ENCODE assay signal across 31 cellular contexts in the genomic region with DNA sequence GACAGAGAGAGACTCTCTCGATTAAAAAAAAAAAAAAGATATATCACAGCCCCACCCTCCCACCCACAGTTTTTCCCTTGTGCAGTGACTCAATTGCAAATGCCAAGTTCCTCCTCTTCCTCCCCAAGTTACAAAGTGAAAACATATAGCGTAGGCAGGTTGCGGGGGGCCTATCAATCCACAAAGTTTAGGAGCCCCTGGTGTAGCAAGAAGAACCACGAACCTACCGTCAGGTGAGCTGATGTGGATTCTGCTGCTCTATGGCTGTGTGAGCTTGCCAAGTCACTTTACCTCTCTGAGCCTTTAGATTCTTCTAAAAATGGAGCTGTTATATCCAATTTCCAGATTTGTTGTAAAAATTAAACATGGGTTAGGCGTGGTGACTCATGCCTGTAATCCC. TPM values are rescaled to one million over a fixed set of nuclear protein-coding genes. Genes with fewer than 3 reads are reported as not detected.
A peak's percentile ranks its signal among the peaks of the same experiment; 100 is the strongest.
DNase-seq lines count a peak whose midpoint lies in the region; ATAC-seq and TF ChIP-seq lines count a peak whose summit lies in the region.
"Had no signal": no experiment of that assay in that cellular context is flagged by ENCODE, and none has a peak within 500 bp of the region (broad histone marks: within the 10 kb centered on the region; RNA-seq: fewer than 3 reads in every experiment).

No MANE protein-coding gene starts in this region.

- no peak overlapping the region for H2AFZ ChIP-seq in MM.1S (ENCODE audit: low read length)

- H4K20me1 ChIP-seq in MM.1S (ENCODE audit: insufficient read depth, low read length), result no peaks in the 10 kb centered on the region
- H4K20me1 ChIP-seq: BLaER1 treated with 17β-estradiol and CSF1 and Interleukin-3, amounts not matched to agents 10 nM and 100 nM had no signal

- no peaks in the 10 kb centered on the region for H3K27me3 ChIP-seq in MM.1S (replicated peaks; ENCODE audit: insufficient read depth, low read length)
- H3K27me3 ChIP-seq: adrenal gland; BLaER1 treated with 17β-estradiol and CSF1 and Interleukin-3, amounts not matched to agents 10 nM and 100 nM; suprapubic skin had no signal

- H3K27ac ChIP-seq in MM.1S (ENCODE audit: low read length), result no peak overlapping the region
- H3K27ac ChIP-seq: 22Rv1, adrenal gland, HL-60, suprapubic skin had no signal

- H3K36me3 ChIP-seq in MM.1S (replicated peaks; ENCODE audit: insufficient read depth, low read length), result no peaks in the 10 kb centered on the region
- H3K36me3 ChIP-seq: adrenal gland; BLaER1 treated with 17β-estradiol and CSF1 and Interleukin-3, amounts not matched to agents 10 nM and 100 nM; suprapubic skin had no signal

- no peak overlapping the region for H3K4me3 ChIP-seq in MM.1S (ENCODE audit: low read length)
- H3K4me3 ChIP-seq: adrenal gland; BLaER1 treated with 17β-estradiol and CSF1 and Interleukin-3, amounts not matched to agents 10 nM and 100 nM; suprapubic skin had no signal

- no peaks in the 10 kb centered on the region for H3K9me3 Mint-ChIP-seq in T-helper 2 cell treated with Interferon-gamma antibody and Interleukin-4, amounts not matched to agents 5 μg/mL and 100 μg/mL, for 36 hours
- H3K9me3 Mint-ChIP-seq in activated naive CD4-positive, alpha-beta T cell treated with anti-CD3 and anti-CD28 coated beads, Interleukin-2, amount 50 U/mL, for 72 hours, result no peaks in the 10 kb centered on the region
- no peaks in the 10 kb centered on the region for H3K9me3 Mint-ChIP-seq in activated T-helper 17 cell treated with anti-CD3 and anti-CD28 coated beads, Interleukin-2, amount 50 U/mL, for 72 hours
- no peaks in the 10 kb centered on the region for H3K9me3 Mint-ChIP-seq in stimulated activated naive B cell treated with anti-CD40 and anti-IgM and Interleukin-4, amounts not matched to agents 10 μg/mL and 1 μg/mL and 100 μg/mL, for 72 hours
- H3K9me3 Mint-ChIP-seq: effector memory CD8-positive, alpha-beta T cell; H9; natural killer cell treated with Interleukin-12 subunit alpha and Interleukin-12 subunit beta and Interleukin-15 and Interleukin-18, amount 100 ng/mL, for 72 hours; WTC11 had no signal

- peaks cover 14% of the 10 kb centered on the region; the same call in 1 of the 2 replicates for H3F3A ChIP-seq in MM.1S (ENCODE audit: insufficient read depth, low read length)

- H3K27ac Mint-ChIP-seq in T-helper 2 cell treated with Interferon-gamma antibody and Interleukin-4, amounts not matched to agents 5 μg/mL and 100 μg/mL, for 36 hours, result no peak overlapping the region
- H3K27ac Mint-ChIP-seq in activated naive CD4-positive, alpha-beta T cell treated with anti-CD3 and anti-CD28 coated beads, Interleukin-2, amount 50 U/mL, for 72 hours, result peak overlapping the region; percentile 75 to 91
- peak overlapping the region; percentile 65 for H3K27ac Mint-ChIP-seq in activated T-helper 17 cell treated with anti-CD3 and anti-CD28 coated beads, Interleukin-2, amount 50 U/mL, for 72 hours
- H3K27ac Mint-ChIP-seq in stimulated activated naive B cell treated with anti-CD40 and anti-IgM and Interleukin-4, amounts not matched to agents 10 μg/mL and 1 μg/mL and 100 μg/mL, for 72 hours, result peak overlapping the region; percentile 47
- H3K27ac Mint-ChIP-seq: effector memory CD8-positive, alpha-beta T cell; H9; WTC11 had no signal

- H3K79me2 ChIP-seq in MM.1S (ENCODE audit: low read length), result no peaks in the 10 kb centered on the region

- no peak overlapping the region for H3K4me2 ChIP-seq in MM.1S (ENCODE audit: low read depth, low read length)

- peaks cover 9% of the 10 kb centered on the region for H3K4me1 Mint-ChIP-seq in T-helper 2 cell treated with Interferon-gamma antibody and Interleukin-4, amounts not matched to agents 5 μg/mL and 100 μg/mL, for 36 hours (ENCODE audit: low read depth)
- peaks cover 12% of the 10 kb centered on the region for H3K4me1 Mint-ChIP-seq in activated T-helper 17 cell treated with anti-CD3 and anti-CD28 coated beads, Interleukin-2, amount 50 U/mL, for 72 hours
- peaks cover 4 to 11% of the 10 kb centered on the region in 2 donors for H3K4me1 Mint-ChIP-seq in stimulated activated naive B cell treated with anti-CD40 and anti-IgM and Interleukin-4, amounts not matched to agents 10 μg/mL and 1 μg/mL and 100 μg/mL, for 72 hours
- H3K4me1 Mint-ChIP-seq: WTC11 had no signal

- H3K27me3 Mint-ChIP-seq in T-helper 2 cell treated with Interferon-gamma antibody and Interleukin-4, amounts not matched to agents 5 μg/mL and 100 μg/mL, for 36 hours (ENCODE audit: low read depth), result no peaks in the 10 kb centered on the region
- H3K27me3 Mint-ChIP-seq in activated T-helper 17 cell treated with anti-CD3 and anti-CD28 coated beads, Interleukin-2, amount 50 U/mL, for 72 hours, result peaks cover 6% of the 10 kb centered on the region
- peaks cover 10 to 12% of the 10 kb centered on the region in 2 donors for H3K27me3 Mint-ChIP-seq in stimulated activated naive B cell treated with anti-CD40 and anti-IgM and Interleukin-4, amounts not matched to agents 10 μg/mL and 1 μg/mL and 100 μg/mL, for 72 hours

- peak; percentile 53 to 60 for ATAC-seq in activated naive CD4-positive, alpha-beta T cell treated with anti-CD3 and anti-CD28 coated beads, Interleukin-2, amount 50 U/mL, for 72 hours
- ATAC-seq in activated T-helper 17 cell treated with anti-CD3 and anti-CD28 coated beads, Interleukin-2, amount 50 U/mL, for 72 hours (replicated peaks), result peak; percentile 46
- ATAC-seq in stimulated activated naive B cell treated with anti-CD40 and anti-IgM and Interleukin-4, amounts not matched to agents 10 μg/mL and 1 μg/mL and 100 μg/mL, for 72 hours (replicated peaks), result no peak
- ATAC-seq: effector memory CD8-positive, alpha-beta T cell; left colon; natural killer cell treated with Interleukin-12 subunit alpha and Interleukin-12 subunit beta and Interleukin-15 and Interleukin-18, amount 100 ng/mL, for 72 hours; WTC11 had no signal

- no peaks in the 10 kb centered on the region for H3K9me2 ChIP-seq in MM.1S (replicated peaks; ENCODE audit: insufficient read depth, low read length)

- H3K36me3 Mint-ChIP-seq in T-helper 2 cell treated with Interferon-gamma antibody and Interleukin-4, amounts not matched to agents 5 μg/mL and 100 μg/mL, for 36 hours (ENCODE audit: low read depth), result no peaks in the 10 kb centered on the region
- no peaks in the 10 kb centered on the region for H3K36me3 Mint-ChIP-seq in activated naive CD4-positive, alpha-beta T cell treated with anti-CD3 and anti-CD28 coated beads, Interleukin-2, amount 50 U/mL, for 72 hours
- H3K36me3 Mint-ChIP-seq in activated T-helper 17 cell treated with anti-CD3 and anti-CD28 coated beads, Interleukin-2, amount 50 U/mL, for 72 hours (ENCODE audit: low read depth), result no peaks in the 10 kb centered on the region
- no peaks in the 10 kb centered on the region for H3K36me3 Mint-ChIP-seq in stimulated activated naive B cell treated with anti-CD40 and anti-IgM and Interleukin-4, amounts not matched to agents 10 μg/mL and 1 μg/mL and 100 μg/mL, for 72 hours
- H3K36me3 Mint-ChIP-seq: natural killer cell treated with Interleukin-12 subunit alpha and Interleukin-12 subunit beta and Interleukin-15 and Interleukin-18, amount 100 ng/mL, for 72 hours; WTC11 had no signal

- H3K9ac ChIP-seq in MM.1S (ENCODE audit: low read length), result no peak overlapping the region
- H3K9ac ChIP-seq: BLaER1 treated with 17β-estradiol and CSF1 and Interleukin-3, amounts not matched to agents 10 nM and 100 nM had no signal

- H3K9me3 ChIP-seq in MM.1S (replicated peaks; ENCODE audit: insufficient read depth, low read length), result no peaks in the 10 kb centered on the region
- H3K9me3 ChIP-seq: adrenal gland; BLaER1 treated with 17β-estradiol and CSF1 and Interleukin-3, amounts not matched to agents 10 nM and 100 nM; Caco-2; suprapubic skin had no signal

- H3K4me3 Mint-ChIP-seq in T-helper 2 cell treated with Interferon-gamma antibody and Interleukin-4, amounts not matched to agents 5 μg/mL and 100 μg/mL, for 36 hours, result peak overlapping the region; percentile 50
- peak overlapping the region; percentile 64 for H3K4me3 Mint-ChIP-seq in activated T-helper 17 cell treated with anti-CD3 and anti-CD28 coated beads, Interleukin-2, amount 50 U/mL, for 72 hours
- no peak overlapping the region for H3K4me3 Mint-ChIP-seq in stimulated activated naive B cell treated with anti-CD40 and anti-IgM and Interleukin-4, amounts not matched to agents 10 μg/mL and 1 μg/mL and 100 μg/mL, for 72 hours
- H3K4me3 Mint-ChIP-seq: effector memory CD8-positive, alpha-beta T cell; H9; natural killer cell treated with Interleukin-12 subunit alpha and Interleukin-12 subunit beta and Interleukin-15 and Interleukin-18, amount 100 ng/mL, for 72 hours; WTC11 had no signal

- peak; percentile 38 for DNase-seq in T-helper 2 cell treated with Interferon-gamma antibody and Interleukin-4, amounts not matched to agents 5 μg/mL and 100 μg/mL, for 36 hours (ENCODE audit: low spot score)
- DNase-seq in T-helper 2 cell, result no peak
- no peak for DNase-seq in activated naive CD4-positive, alpha-beta T cell treated with anti-CD3 and anti-CD28 coated beads, Interleukin-2, amount 50 U/mL, for 72 hours (ENCODE audit: low spot score in 2 of 2)
- no peak for DNase-seq in activated naive CD4-positive, alpha-beta T cell (lab: John Stamatoyannopoulos, UW)
- DNase-seq in stimulated activated naive B cell treated with anti-CD40 and anti-IgM and Interleukin-4, amounts not matched to agents 10 μg/mL and 1 μg/mL and 100 μg/mL, for 72 hours, result no peak
- no peak for DNase-seq in midbrain (lab: John Stamatoyannopoulos, UW)
- no peak for DNase-seq in MM.1S
- DNase-seq: adrenal gland; Caco-2; central memory CD4-positive, alpha-beta T cell; cortex of kidney; DMS53; effector memory CD8-positive, alpha-beta T cell; H9; left colon; NCI-H1436; NCI-H2081; NCI-H524 treated with DMSO at 0.1 percent for 48 hours; OCI-M1 had no signal

- TF ChIP-seq CTCF in MM.1S (IDR thresholded peaks at IDR 0.05; ENCODE audit: low read length), result no peak

- H3K4me1 ChIP-seq in MM.1S (ENCODE audit: low read length), result peaks cover 20% of the 10 kb centered on the region
- H3K4me1 ChIP-seq: suprapubic skin had no signal

RNA-seq across cellular contexts. Expression of gene RHBDD2, which starts 8.3 kb away (rescaled TPM):
- total RNA-seq in activated naive CD4-positive, alpha-beta T cell treated with anti-CD3 and anti-CD28 coated beads, Interleukin-2, amount 50 U/mL, for 72 hours, result 10 to 100 TPM; 14.5 to 26.3 TPM
- total RNA-seq in activated T-helper 17 cell treated with anti-CD3 and anti-CD28 coated beads, Interleukin-2, amount 50 U/mL, for 72 hours, result 10 to 100 TPM; 16.5 to 19.3 TPM

RNA-seq across cellular contexts. Expression of gene POR, which starts 44.4 kb away (rescaled TPM):
- total RNA-seq in activated naive CD4-positive, alpha-beta T cell treated with anti-CD3 and anti-CD28 coated beads, Interleukin-2, amount 50 U/mL, for 72 hours, result 10 to 100 TPM; 22.7 to 40.9 TPM
- 10 to 100 TPM; 24.4 to 53.7 TPM for total RNA-seq in activated T-helper 17 cell treated with anti-CD3 and anti-CD28 coated beads, Interleukin-2, amount 50 U/mL, for 72 hours

RNA-seq across cellular contexts. Expression of gene CCL24, which starts 57.0 kb away (rescaled TPM):
- not detected for total RNA-seq in activated naive CD4-positive, alpha-beta T cell treated with anti-CD3 and anti-CD28 coated beads, Interleukin-2, amount 50 U/mL, for 72 hours
- not detected for total RNA-seq in activated T-helper 17 cell treated with anti-CD3 and anti-CD28 coated beads, Interleukin-2, amount 50 U/mL, for 72 hours
- total RNA-seq: Caco-2, epithelial cell of proximal tubule, H9, mammary epithelial cell, osteoblast, SK-MEL-5, ureter, WTC11 had no signal

Comparison
In these comparisons a context has a peak if more than half of its experiments do, and no peak if none do; other contexts are left out.
1. H3K4me3 Mint-ChIP-seq: peak in T-helper 2 cell treated with Interferon-gamma antibody and Interleukin-4, amounts not matched to agents 5 μg/mL and 100 μg/mL, for 36 hours (single experiment) and activated T-helper 17 cell treated with anti-CD3 and anti-CD28 coated beads, Interleukin-2, amount 50 U/mL, for 72 hours (single experiment); none in stimulated activated naive B cell treated with anti-CD40 and anti-IgM and Interleukin-4, amounts not matched to agents 10 μg/mL and 1 μg/mL and 100 μg/mL, for 72 hours (0 of 2).
2. ATAC-seq: peak in activated naive CD4-positive, alpha-beta T cell treated with anti-CD3 and anti-CD28 coated beads, Interleukin-2, amount 50 U/mL, for 72 hours (2 of 2) and activated T-helper 17 cell treated with anti-CD3 and anti-CD28 coated beads, Interleukin-2, amount 50 U/mL, for 72 hours (single experiment); none in stimulated activated naive B cell treated with anti-CD40 and anti-IgM and Interleukin-4, amounts not matched to agents 10 μg/mL and 1 μg/mL and 100 μg/mL, for 72 hours (0 of 2).